Comparison of ENCODE assay signal across 1 cellular context in genomic region chr20:48394415-48395081, GRCh38.
TF ChIP-seq lines count a peak whose summit lies in the region.

No MANE protein-coding gene starts in this region.

TF ChIP-seq in HepG2, 621 proteins besides CTCF, POLR2A, EP300 and RAD21 (continued from another document and continues in another):
- TF ChIP-seq SOX5 (CRISPR knock-in tag; IDR thresholded peaks at IDR 0.05; ENCODE audit: borderline replicate concordance) = peak; percentile 71
- TF ChIP-seq NR3C1 (CRISPR knock-in tag; IDR thresholded peaks at IDR 0.05) = no peak
- no peak for TF ChIP-seq ZBTB42 (CRISPR knock-in tag; IDR thresholded peaks at IDR 0.05)
- TF ChIP-seq ZNF24 (IDR thresholded peaks at IDR 0.05) = no peak
- TF ChIP-seq TARDBP (CRISPR knock-in tag; IDR thresholded peaks at IDR 0.05) = no peak
- TF ChIP-seq ZSCAN30 (CRISPR knock-in tag; IDR thresholded peaks at IDR 0.05) = no peak
- peak; percentile 89 for TF ChIP-seq RCOR2 (CRISPR knock-in tag; IDR thresholded peaks at IDR 0.05)
- TF ChIP-seq STAT5B (CRISPR knock-in tag; IDR thresholded peaks at IDR 0.05) = no peak
- TF ChIP-seq ZNF205 (CRISPR knock-in tag; IDR thresholded peaks at IDR 0.05) = no peak; the same call in 1 of the 2 replicates
- no peak for TF ChIP-seq KDM3A (CRISPR knock-in tag; IDR thresholded peaks at IDR 0.05; ENCODE audit: low read depth)
- TF ChIP-seq ZNF280B (CRISPR knock-in tag; IDR thresholded peaks at IDR 0.05; ENCODE audit: borderline replicate concordance) = no peak
- TF ChIP-seq, protein P1, sequence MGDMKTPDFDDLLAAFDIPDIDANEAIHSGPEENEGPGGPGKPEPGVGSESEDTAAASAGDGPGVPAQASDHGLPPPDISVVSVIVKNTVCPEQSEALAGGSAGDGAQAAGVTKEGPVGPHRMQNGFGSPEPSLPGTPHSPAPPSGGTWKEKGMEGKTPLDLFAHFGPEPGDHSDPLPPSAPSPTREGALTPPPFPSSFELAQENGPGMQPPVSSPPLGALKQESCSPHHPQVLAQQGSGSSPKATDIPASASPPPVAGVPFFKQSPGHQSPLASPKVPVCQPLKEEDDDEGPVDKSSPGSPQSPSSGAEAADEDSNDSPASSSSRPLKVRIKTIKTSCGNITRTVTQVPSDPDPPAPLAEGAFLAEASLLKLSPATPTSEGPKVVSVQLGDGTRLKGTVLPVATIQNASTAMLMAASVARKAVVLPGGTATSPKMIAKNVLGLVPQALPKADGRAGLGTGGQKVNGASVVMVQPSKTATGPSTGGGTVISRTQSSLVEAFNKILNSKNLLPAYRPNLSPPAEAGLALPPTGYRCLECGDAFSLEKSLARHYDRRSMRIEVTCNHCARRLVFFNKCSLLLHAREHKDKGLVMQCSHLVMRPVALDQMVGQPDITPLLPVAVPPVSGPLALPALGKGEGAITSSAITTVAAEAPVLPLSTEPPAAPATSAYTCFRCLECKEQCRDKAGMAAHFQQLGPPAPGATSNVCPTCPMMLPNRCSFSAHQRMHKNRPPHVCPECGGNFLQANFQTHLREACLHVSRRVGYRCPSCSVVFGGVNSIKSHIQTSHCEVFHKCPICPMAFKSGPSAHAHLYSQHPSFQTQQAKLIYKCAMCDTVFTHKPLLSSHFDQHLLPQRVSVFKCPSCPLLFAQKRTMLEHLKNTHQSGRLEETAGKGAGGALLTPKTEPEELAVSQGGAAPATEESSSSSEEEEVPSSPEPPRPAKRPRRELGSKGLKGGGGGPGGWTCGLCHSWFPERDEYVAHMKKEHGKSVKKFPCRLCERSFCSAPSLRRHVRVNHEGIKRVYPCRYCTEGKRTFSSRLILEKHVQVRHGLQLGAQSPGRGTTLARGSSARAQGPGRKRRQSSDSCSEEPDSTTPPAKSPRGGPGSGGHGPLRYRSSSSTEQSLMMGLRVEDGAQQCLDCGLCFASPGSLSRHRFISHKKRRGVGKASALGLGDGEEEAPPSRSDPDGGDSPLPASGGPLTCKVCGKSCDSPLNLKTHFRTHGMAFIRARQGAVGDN (CRISPR knock-in tag; IDR thresholded peaks at IDR 0.05) = peak; percentile 80
- no peak for TF ChIP-seq ZNF652 (CRISPR knock-in tag; IDR thresholded peaks at IDR 0.05; ENCODE audit: borderline replicate concordance, low read depth)
- TF ChIP-seq SAP130 (CRISPR knock-in tag; IDR thresholded peaks at IDR 0.05; ENCODE audit: low read depth) = peak; percentile 30; the same call in 1 of the 2 replicates
- TF ChIP-seq SIN3B (IDR thresholded peaks at IDR 0.05; ENCODE audit: low read length) = no peak
- no peak for TF ChIP-seq ZKSCAN8 (CRISPR knock-in tag; IDR thresholded peaks at IDR 0.05; ENCODE audit: borderline replicate concordance)
- TF ChIP-seq ZSCAN25 (CRISPR knock-in tag; IDR thresholded peaks at IDR 0.05) = peak; percentile 87
- peak; percentile 38; the same call in 1 of the 2 replicates for TF ChIP-seq SIX1 (CRISPR knock-in tag; IDR thresholded peaks at IDR 0.05; ENCODE audit: borderline replicate concordance)
- no peak for TF ChIP-seq ZNF317 (CRISPR knock-in tag; IDR thresholded peaks at IDR 0.05)
- no peak for TF ChIP-seq ZNF12 (CRISPR knock-in tag; IDR thresholded peaks at IDR 0.05)
- no peak for TF ChIP-seq ATF5 (CRISPR knock-in tag; IDR thresholded peaks at IDR 0.05; ENCODE audit: low read depth)
- TF ChIP-seq, protein P2, sequence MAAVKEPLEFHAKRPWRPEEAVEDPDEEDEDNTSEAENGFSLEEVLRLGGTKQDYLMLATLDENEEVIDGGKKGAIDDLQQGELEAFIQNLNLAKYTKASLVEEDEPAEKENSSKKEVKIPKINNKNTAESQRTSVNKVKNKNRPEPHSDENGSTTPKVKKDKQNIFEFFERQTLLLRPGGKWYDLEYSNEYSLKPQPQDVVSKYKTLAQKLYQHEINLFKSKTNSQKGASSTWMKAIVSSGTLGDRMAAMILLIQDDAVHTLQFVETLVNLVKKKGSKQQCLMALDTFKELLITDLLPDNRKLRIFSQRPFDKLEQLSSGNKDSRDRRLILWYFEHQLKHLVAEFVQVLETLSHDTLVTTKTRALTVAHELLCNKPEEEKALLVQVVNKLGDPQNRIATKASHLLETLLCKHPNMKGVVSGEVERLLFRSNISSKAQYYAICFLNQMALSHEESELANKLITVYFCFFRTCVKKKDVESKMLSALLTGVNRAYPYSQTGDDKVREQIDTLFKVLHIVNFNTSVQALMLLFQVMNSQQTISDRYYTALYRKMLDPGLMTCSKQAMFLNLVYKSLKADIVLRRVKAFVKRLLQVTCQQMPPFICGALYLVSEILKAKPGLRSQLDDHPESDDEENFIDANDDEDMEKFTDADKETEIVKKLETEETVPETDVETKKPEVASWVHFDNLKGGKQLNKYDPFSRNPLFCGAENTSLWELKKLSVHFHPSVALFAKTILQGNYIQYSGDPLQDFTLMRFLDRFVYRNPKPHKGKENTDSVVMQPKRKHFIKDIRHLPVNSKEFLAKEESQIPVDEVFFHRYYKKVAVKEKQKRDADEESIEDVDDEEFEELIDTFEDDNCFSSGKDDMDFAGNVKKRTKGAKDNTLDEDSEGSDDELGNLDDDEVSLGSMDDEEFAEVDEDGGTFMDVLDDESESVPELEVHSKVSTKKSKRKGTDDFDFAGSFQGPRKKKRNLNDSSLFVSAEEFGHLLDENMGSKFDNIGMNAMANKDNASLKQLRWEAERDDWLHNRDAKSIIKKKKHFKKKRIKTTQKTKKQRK (IDR thresholded peaks at IDR 0.05; ENCODE audit: low read length) = no peak
- TF ChIP-seq SRSF9 (IDR thresholded peaks at IDR 0.05; ENCODE audit: borderline replicate concordance, insufficient read depth, low read depth, low read length, poor library complexity, severe bottlenecking) = no peak
- TF ChIP-seq E2F2 (CRISPR knock-in tag; IDR thresholded peaks at IDR 0.05; ENCODE audit: borderline replicate concordance) = no peak
- TF ChIP-seq, protein P3, sequence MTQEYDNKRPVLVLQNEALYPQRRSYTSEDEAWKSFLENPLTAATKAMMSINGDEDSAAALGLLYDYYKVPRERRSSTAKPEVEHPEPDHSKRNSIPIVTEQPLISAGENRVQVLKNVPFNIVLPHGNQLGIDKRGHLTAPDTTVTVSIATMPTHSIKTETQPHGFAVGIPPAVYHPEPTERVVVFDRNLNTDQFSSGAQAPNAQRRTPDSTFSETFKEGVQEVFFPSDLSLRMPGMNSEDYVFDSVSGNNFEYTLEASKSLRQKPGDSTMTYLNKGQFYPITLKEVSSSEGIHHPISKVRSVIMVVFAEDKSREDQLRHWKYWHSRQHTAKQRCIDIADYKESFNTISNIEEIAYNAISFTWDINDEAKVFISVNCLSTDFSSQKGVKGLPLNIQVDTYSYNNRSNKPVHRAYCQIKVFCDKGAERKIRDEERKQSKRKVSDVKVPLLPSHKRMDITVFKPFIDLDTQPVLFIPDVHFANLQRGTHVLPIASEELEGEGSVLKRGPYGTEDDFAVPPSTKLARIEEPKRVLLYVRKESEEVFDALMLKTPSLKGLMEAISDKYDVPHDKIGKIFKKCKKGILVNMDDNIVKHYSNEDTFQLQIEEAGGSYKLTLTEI (CRISPR knock-in tag; conservative IDR thresholded peaks at IDR 0.05) = no peak
- TF ChIP-seq CBFB (CRISPR knock-in tag; IDR thresholded peaks at IDR 0.05) = 0 out of 2 replicates have a peak, but pooled peaks have one; percentile 58
- no peak for TF ChIP-seq AFF4 (CRISPR knock-in tag; IDR thresholded peaks at IDR 0.05)
- TF ChIP-seq ZNF567 (CRISPR knock-in tag; IDR thresholded peaks at IDR 0.05; ENCODE audit: borderline replicate concordance) = no peak
- peak; percentile 77 for TF ChIP-seq MED8 (CRISPR knock-in tag; IDR thresholded peaks at IDR 0.05; ENCODE audit: insufficient replicate concordance)
- TF ChIP-seq, protein P4, sequence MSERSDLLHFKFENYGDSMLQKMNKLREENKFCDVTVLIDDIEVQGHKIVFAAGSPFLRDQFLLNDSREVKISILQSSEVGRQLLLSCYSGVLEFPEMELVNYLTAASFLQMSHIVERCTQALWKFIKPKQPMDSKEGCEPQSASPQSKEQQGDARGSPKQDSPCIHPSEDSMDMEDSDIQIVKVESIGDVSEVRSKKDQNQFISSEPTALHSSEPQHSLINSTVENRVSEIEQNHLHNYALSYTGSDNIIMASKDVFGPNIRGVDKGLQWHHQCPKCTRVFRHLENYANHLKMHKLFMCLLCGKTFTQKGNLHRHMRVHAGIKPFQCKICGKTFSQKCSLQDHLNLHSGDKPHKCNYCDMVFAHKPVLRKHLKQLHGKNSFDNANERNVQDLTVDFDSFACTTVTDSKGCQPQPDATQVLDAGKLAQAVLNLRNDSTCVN (CRISPR knock-in tag; IDR thresholded peaks at IDR 0.05; ENCODE audit: borderline replicate concordance) = peak; percentile 47; the same call in 1 of the 2 replicates
- TF ChIP-seq SMARCC2 (IDR thresholded peaks at IDR 0.05) = no peak
- TF ChIP-seq, protein P5, sequence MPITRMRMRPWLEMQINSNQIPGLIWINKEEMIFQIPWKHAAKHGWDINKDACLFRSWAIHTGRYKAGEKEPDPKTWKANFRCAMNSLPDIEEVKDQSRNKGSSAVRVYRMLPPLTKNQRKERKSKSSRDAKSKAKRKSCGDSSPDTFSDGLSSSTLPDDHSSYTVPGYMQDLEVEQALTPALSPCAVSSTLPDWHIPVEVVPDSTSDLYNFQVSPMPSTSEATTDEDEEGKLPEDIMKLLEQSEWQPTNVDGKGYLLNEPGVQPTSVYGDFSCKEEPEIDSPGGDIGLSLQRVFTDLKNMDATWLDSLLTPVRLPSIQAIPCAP (CRISPR knock-in tag; IDR thresholded peaks at IDR 0.05; ENCODE audit: low read depth) = no peak
- TF ChIP-seq ZNF558 (CRISPR knock-in tag; IDR thresholded peaks at IDR 0.05; ENCODE audit: borderline replicate concordance) = no peak
- TF ChIP-seq ZNF772 (CRISPR knock-in tag; IDR thresholded peaks at IDR 0.05) = peak; percentile 49; the same call in 1 of the 2 replicates
- TF ChIP-seq ZNF883 (CRISPR knock-in tag; IDR thresholded peaks at IDR 0.05; ENCODE audit: not compliant biosample characterization) = no peak
- peak; percentile 55 for TF ChIP-seq ASH2L (IDR thresholded peaks at IDR 0.05; ENCODE audit: insufficient read length, low read depth, low read length)
- TF ChIP-seq SMARCE1 (IDR thresholded peaks at IDR 0.05; ENCODE audit: borderline replicate concordance) = no peak
- no peak for TF ChIP-seq PHF20 (CRISPR knock-in tag; IDR thresholded peaks at IDR 0.05)
- TF ChIP-seq SOX13 (IDR thresholded peaks at IDR 0.05) = 0 out of 2 replicates have a peak, but pooled peaks have one; percentile 5
- TF ChIP-seq SOX13 (CRISPR knock-in tag; conservative IDR thresholded peaks at IDR 0.05 in 1 of 2, IDR thresholded peaks at IDR 0.05 in 1 of 2) = peak in 1 of 2 experiments; percentile 83; a peak in 2 of 4 replicates
- TF ChIP-seq ZNF362 (CRISPR knock-in tag; IDR thresholded peaks at IDR 0.05; ENCODE audit: borderline replicate concordance) = 0 out of 2 replicates have a peak, but pooled peaks have one; percentile 13
- no peak for TF ChIP-seq ZNF737 (CRISPR knock-in tag; IDR thresholded peaks at IDR 0.05; ENCODE audit: borderline replicate concordance)
- no peak for TF ChIP-seq ZNF564 (CRISPR knock-in tag; IDR thresholded peaks at IDR 0.05)
